ENCODE assay signal across 8 cellular contexts in the genomic region with DNA sequence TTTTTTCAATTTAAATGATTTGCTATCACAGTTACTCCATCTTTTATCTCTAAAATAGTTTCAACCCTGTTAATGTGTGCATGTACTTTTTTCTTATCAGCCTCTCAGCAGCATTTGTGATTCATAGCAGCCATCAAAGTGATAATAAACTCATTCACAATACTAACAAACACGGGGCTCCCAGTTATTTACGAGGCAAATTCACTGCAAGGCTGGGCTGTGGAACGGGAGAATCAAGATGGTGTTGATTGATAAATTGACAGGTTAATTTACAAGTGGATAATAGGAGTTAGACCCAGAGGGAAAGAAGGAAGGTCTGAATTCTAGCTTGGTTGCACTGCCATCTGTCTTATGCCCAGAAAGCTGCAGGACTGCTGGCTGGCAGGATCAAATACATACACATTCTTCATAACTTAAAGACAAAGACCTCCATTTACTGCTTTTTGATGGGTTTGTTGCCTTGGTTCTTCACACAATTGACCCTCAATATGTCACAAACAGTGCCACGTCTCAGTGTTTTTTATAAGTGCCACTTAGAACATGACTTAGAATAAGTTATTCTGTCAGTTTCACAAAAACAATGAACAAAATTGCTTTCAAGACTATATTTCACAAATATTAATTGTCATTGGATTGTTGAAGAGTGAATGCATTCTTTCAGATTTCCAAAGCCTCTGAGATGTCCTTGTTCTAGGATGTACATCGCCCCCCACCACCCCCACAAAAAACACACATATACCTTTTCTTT.
DNase-seq lines count a peak whose midpoint lies in the region; ATAC-seq and TF ChIP-seq lines count a peak whose summit lies in the region.

No MANE protein-coding gene starts in this region.

- POLR2A ChIA-PET in Panc1 (lab: Charles Lee) = no interaction called here

- DNase-seq in AG10803 (ENCODE audit: low read depth) (no peak), HL-60 (ENCODE audit: low read depth in 1 of 2, low spot score in 1 of 2) (peak in 1 of 2 experiments; percentile 68), Panc1 (ENCODE audit: low read depth, low spot score) (no peak), foreskin melanocyte (peak; percentile 14), testis (peak; percentile 43), foreskin fibroblast (no peak)

- CTCF ChIA-PET in Panc1 (lab: Charles Lee) = interaction anchor here (0.7 kb wide), 1 partner anchor 216 kb away, joined by 10 read pairs; no protein-coding TSS in a partner anchor

- H3K4me1 ChIP-seq in Panc1 (ENCODE audit: control insufficient read depth, insufficient read depth, low read length) (no peaks in the 10 kb centered on the region), testis (no peaks in the 10 kb centered on the region)

- no peaks in the 10 kb centered on the region for H3K9me3 ChIP-seq in Panc1 (ENCODE audit: control insufficient read depth, insufficient read depth, low read depth, low read length)
- no peaks in the 10 kb centered on the region for H3K9me3 ChIP-seq in testis

- intact Hi-C loops in Panc1 (cut with micrococcal nuclease; ENCODE audit: unreplicated experiment) = loop anchor here (5.0 kb wide), 2 partner anchors 344 to 536 kb away; no protein-coding TSS in a partner anchor
- intact Hi-C loops in testis (cut with DNase I; ENCODE audit: low total_unique reads) = no loop called here

- in situ Hi-C loops in Panc1 (cut with HindIII; ENCODE audit: low pct_unique_long_range_greater_than_20kb, low sequenced_read_pairs) = no loop called here

- no peak overlapping the region for H3K4me3 ChIP-seq in AG10803 (ENCODE audit: low read length)
- H3K4me3 ChIP-seq in HL-60 (replicated peaks; ENCODE audit: insufficient read depth, low read length) = no peak overlapping the region
- no peak overlapping the region for H3K4me3 ChIP-seq in Panc1 (ENCODE audit: low read depth in 2 of 2, low read length in 2 of 2)
- no peak overlapping the region for H3K4me3 ChIP-seq in testis
- H3K4me3 ChIP-seq in foreskin fibroblast (ENCODE audit: low read depth in 1 of 2, low read length in 2 of 2) = no peak overlapping the region

- H3K36me3 ChIP-seq in Panc1 (ENCODE audit: control insufficient read depth, insufficient read depth, low read length) (no peaks in the 10 kb centered on the region; the same call in 1 of the 2 replicates), testis (ENCODE audit: low read depth, missing control alignments) (no peaks in the 10 kb centered on the region)

- no peak for TF ChIP-seq POLR2A in testis (IDR thresholded peaks at IDR 0.05)

- BruUV-seq in Panc1 (replicated peaks; lab: Mats Ljungman, UMichigan) = no TSS peak

- no peaks in the 10 kb centered on the region for H3K27me3 ChIP-seq in HL-60 (ENCODE audit: insufficient read depth, poor library complexity, severe bottlenecking)
- no peaks in the 10 kb centered on the region for H3K27me3 ChIP-seq in Panc1 (ENCODE audit: control insufficient read depth, insufficient read depth, low read length)
- no peaks in the 10 kb centered on the region for H3K27me3 ChIP-seq in testis

- peak; percentile 88 for ATAC-seq in Panc1
- no peak for ATAC-seq in HG03342 (IDR thresholded peaks at IDR 0.05; ENCODE audit: unreplicated experiment)
- no peak for ATAC-seq in HG03139 (IDR thresholded peaks at IDR 0.05; ENCODE audit: unreplicated experiment)

- TF ChIP-seq CTCF in AG10803 (conservative IDR thresholded peaks at IDR 0.05; ENCODE audit: low read length) = peak; percentile 19; the same call in 1 of the 2 replicates
- peak; percentile 71 for TF ChIP-seq CTCF in HL-60 (IDR thresholded peaks at IDR 0.05; ENCODE audit: insufficient read depth, low read length)
- peak; percentile 82 for TF ChIP-seq CTCF in Panc1 (IDR thresholded peaks at IDR 0.05)
- TF ChIP-seq CTCF in testis (IDR thresholded peaks at IDR 0.05) = peak; percentile 10 to 47 (median 36)
- TF ChIP-seq CTCF in foreskin fibroblast (IDR thresholded peaks at IDR 0.05; ENCODE audit: low read depth, low read length) = no peak

- WGBS in testis, 2 donors = 52 to 58% methylated on average over 5 of the region's 5 CpGs

- H3K27ac ChIP-seq in HL-60 (replicated peaks) = no peak overlapping the region
- H3K27ac ChIP-seq in Panc1 (ENCODE audit: low read length) = no peak overlapping the region
- H3K27ac ChIP-seq in testis = no peak overlapping the region

Comparison
In these comparisons a context has a peak if more than half of its experiments do, and no peak if none do; other contexts are left out.
1. DNase-seq: peak in foreskin melanocyte (single experiment) and testis (single experiment); none in AG10803 (single experiment), Panc1 (single experiment) and foreskin fibroblast (0 of 2).